1 cellular context compared by ENCODE assay signal in genomic region chr16:2484898-2485508, GRCh38.
TF ChIP-seq lines count a peak whose summit lies in the region.

No MANE protein-coding gene starts in this region.

TF ChIP-seq in K562, 482 proteins besides CTCF, POLR2A, EP300 and RAD21 (continues in another document):
- TF ChIP-seq NCOR1 (IDR thresholded peaks at IDR 0.05) (no peak), PRDM10 (IDR thresholded peaks at IDR 0.05; ENCODE audit: partially characterized antibody) (no peak), SMC3 (conservative IDR thresholded peaks at IDR 0.05; ENCODE audit: insufficient read depth, low read depth, low read length) (no peak), ZBTB33 (CRISPR knock-in tag; IDR thresholded peaks at IDR 0.05) (no peak), SIX5 (IDR thresholded peaks at IDR 0.05; ENCODE audit: borderline replicate concordance in 1 of 2, insufficient read depth in 1 of 2, low read depth in 1 of 2, low read length in 2 of 2) (no peak), TOE1 (IDR thresholded peaks at IDR 0.05; ENCODE audit: borderline replicate concordance) (no peak), TOE1 (CRISPR knock-in tag; IDR thresholded peaks at IDR 0.05; ENCODE audit: borderline replicate concordance, low read depth) (no peak), BRD9 (IDR thresholded peaks at IDR 0.05; ENCODE audit: low read depth, partially characterized antibody) (no peak), BMI1 (IDR thresholded peaks at IDR 0.05; ENCODE audit: low read length) (no peak), ESRRA (IDR thresholded peaks at IDR 0.05; ENCODE audit: borderline replicate concordance, low read depth) (0 out of 2 replicates have a peak, but pooled peaks have one; percentile 23), SRSF3 (IDR thresholded peaks at IDR 0.05; ENCODE audit: insufficient read depth, low read length) (no peak), TAF9B (IDR thresholded peaks at IDR 0.05; ENCODE audit: partially characterized antibody) (no peak), SREBF1 (IDR thresholded peaks at IDR 0.05; ENCODE audit: borderline replicate concordance, low read depth, low read length) (no peak), TFE3 (CRISPR knock-in tag; IDR thresholded peaks at IDR 0.05) (no peak), ZNF655 (CRISPR knock-in tag; IDR thresholded peaks at IDR 0.05) (no peak), NFE2 (IDR thresholded peaks at IDR 0.05; ENCODE audit: low read depth) (no peak), DDX20 (tag; IDR thresholded peaks at IDR 0.05; ENCODE audit: low read depth) (no peak), HDAC6 (IDR thresholded peaks at IDR 0.05; ENCODE audit: low read depth, low read length) (no peak), NCOA2 (IDR thresholded peaks at IDR 0.05; ENCODE audit: partially characterized antibody in 2 of 2) (no peak), SMARCB1 (IDR thresholded peaks at IDR 0.05; ENCODE audit: insufficient read length, low read depth) (no peak), PCBP2 (IDR thresholded peaks at IDR 0.05; ENCODE audit: low read depth, low read length, poor library complexity, severe bottlenecking) (no peak), RREB1 (CRISPR knock-in tag; IDR thresholded peaks at IDR 0.05) (no peak), TCF7L2 (IDR thresholded peaks at IDR 0.05; ENCODE audit: low read depth, low read length) (no peak), MTA3 (IDR thresholded peaks at IDR 0.05; ENCODE audit: borderline replicate concordance) (0 out of 2 replicates have a peak, but pooled peaks have one; percentile 16), ZBTB7A (IDR thresholded peaks at IDR 0.05; ENCODE audit: borderline replicate concordance, control insufficient read depth, low read depth, low read length) (0 out of 2 replicates have a peak, but pooled peaks have one; percentile 30), ZFP1 (CRISPR knock-in tag; IDR thresholded peaks at IDR 0.05) (no peak), ZNF212 (CRISPR knock-in tag; IDR thresholded peaks at IDR 0.05) (no peak), L3MBTL2 (IDR thresholded peaks at IDR 0.05) (no peak), NR2C1 (IDR thresholded peaks at IDR 0.05) (peak; percentile 91), NR2C1 (tag; IDR thresholded peaks at IDR 0.05) (peak; percentile 95), DMBX1 (CRISPR knock-in tag; IDR thresholded peaks at IDR 0.05; ENCODE audit: borderline replicate concordance) (no peak), SAP30 (IDR thresholded peaks at IDR 0.05; ENCODE audit: borderline replicate concordance, insufficient read depth, low read depth, low read length, poor library complexity, severe bottlenecking) (no peak)
